ENCODE assay signal across 9 cellular contexts in the genomic region with DNA sequence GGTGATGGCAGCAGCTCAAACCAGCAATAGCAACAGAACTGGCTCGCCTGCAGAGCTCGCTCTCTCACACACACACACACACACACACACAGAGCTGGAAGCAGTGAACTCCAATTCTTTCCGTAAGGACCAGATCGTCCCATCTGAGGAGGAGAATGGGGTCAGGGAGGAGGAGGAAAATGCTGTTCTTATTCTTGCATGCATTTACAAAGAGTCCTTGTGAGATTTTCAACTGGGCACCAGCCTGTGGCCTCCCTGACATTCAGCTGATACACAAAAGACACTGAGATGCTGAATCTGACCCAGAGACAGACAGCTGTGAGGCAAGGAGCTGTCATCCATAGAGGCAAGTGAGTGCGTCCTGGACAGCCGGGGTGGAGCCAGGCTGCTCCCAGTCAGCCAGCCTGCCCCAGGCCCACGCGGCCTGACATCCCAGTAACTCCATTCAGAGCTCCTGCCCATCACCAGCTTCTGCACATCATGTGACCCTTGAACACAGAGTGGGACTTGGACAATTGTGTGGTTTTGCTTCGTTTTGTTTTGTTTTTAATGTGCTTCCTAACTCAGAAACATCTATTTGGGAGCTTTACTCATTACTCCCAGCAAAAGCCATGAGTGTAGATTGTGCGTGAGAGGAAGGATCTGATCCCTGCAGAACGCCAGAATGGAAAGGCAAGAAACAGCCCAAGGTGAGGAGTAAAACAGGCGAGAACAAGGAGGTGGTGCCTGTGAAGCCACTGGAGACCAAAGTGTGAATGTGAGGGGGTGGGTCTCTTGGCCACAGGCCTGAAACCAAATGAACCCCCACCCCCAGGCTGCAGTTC. TPM values are rescaled to one million over a fixed set of nuclear protein-coding genes. Genes with fewer than 3 reads are reported as not detected.
A peak's percentile ranks its signal among the peaks of the same experiment; 100 is the strongest.
DNase-seq lines count a peak whose midpoint lies in the region; ATAC-seq and TF ChIP-seq lines count a peak whose summit lies in the region.
"Had no signal": no experiment of that assay in that cellular context is flagged by ENCODE, and none has a peak within 500 bp of the region (broad histone marks: within the 10 kb centered on the region; RNA-seq: fewer than 3 reads in every experiment).

No MANE protein-coding gene starts in this region.

- H3K4me1 Mint-ChIP-seq in CD4-positive, alpha-beta memory T cell, result peaks cover 44 to 66% (median 54%) of the 10 kb centered on the region in 4 donors
- H3K4me1 Mint-ChIP-seq in progenitor cell of endocrine pancreas (ENCODE audit: low read depth), result peaks cover 12% of the 10 kb centered on the region

- H3F3A ChIP-seq in OCI-LY1 (ENCODE audit: insufficient read depth, low read length) (0 out of 2 replicates have a peak, but pooled peaks cover 4% of the 10 kb centered on the region), PC-9 (ENCODE audit: insufficient read depth, low read depth) (no peaks in the 10 kb centered on the region)

- peaks cover 51 to 59% of the 10 kb centered on the region in 2 donors for H3K36me3 Mint-ChIP-seq in CD4-positive, alpha-beta memory T cell
- peaks cover 8% of the 10 kb centered on the region for H3K36me3 Mint-ChIP-seq in progenitor cell of endocrine pancreas (ENCODE audit: insufficient read depth)

- no peak for ATAC-seq in GM18873 (IDR thresholded peaks at IDR 0.05; ENCODE audit: low FRiP score, unreplicated experiment)
- no peak for ATAC-seq in body of pancreas

- no TSS peak for BruUV-seq in PC-9 (replicated peaks; lab: Mats Ljungman, UMichigan)

- no peaks in the 10 kb centered on the region for H3K27me3 Mint-ChIP-seq in CD4-positive, alpha-beta memory T cell
- H3K27me3 Mint-ChIP-seq in progenitor cell of endocrine pancreas, result peaks cover 24% of the 10 kb centered on the region

- H3K27ac Mint-ChIP-seq in CD4-positive, alpha-beta memory T cell, result peak overlapping the region; percentile 91 to 99 (median 98)
- H3K27ac Mint-ChIP-seq in progenitor cell of endocrine pancreas, result no peak overlapping the region

- peak overlapping the region; percentile 82 for H3K27ac ChIP-seq in CD4-positive, alpha-beta memory T cell (ENCODE audit: low read depth, low read length)
- H3K27ac ChIP-seq in OCI-LY1 (ENCODE audit: low read depth, low read length, poor library complexity, severe bottlenecking) (peak overlapping the region; percentile 86), esophagus squamous epithelium (peak overlapping the region in 2 of 4 donors; percentile 22 to 91), PC-9 (no peak overlapping the region), body of pancreas (no peak overlapping the region)

- peak overlapping the region; percentile 42 to 92 for H3K4me3 ChIP-seq in CD4-positive, alpha-beta memory T cell (ENCODE audit: low read length in 2 of 2)
- H3K4me3 ChIP-seq in OCI-LY1 (ENCODE audit: low read depth, low read length, poor library complexity, severe bottlenecking) (peak overlapping the region; percentile 92), esophagus squamous epithelium (peak overlapping the region; percentile 56 to 91 (median 68)), PC-9 (no peak overlapping the region), body of pancreas (no peak overlapping the region)

- no peaks in the 10 kb centered on the region for H3K9me2 ChIP-seq in OCI-LY1 (ENCODE audit: low read depth, low read length)
- no peaks in the 10 kb centered on the region for H3K9me2 ChIP-seq in PC-9 (ENCODE audit: insufficient read depth)

- POLR2A ChIA-PET in CD4-positive, alpha-beta memory T cell (lab: Charles Lee; ENCODE audit: partially characterized antibody), result interaction anchor here (0.6 to 5.9 kb wide), 13 partner anchors 10 to 153 kb away, joined by 3 to 55 read pairs (median 13); partner anchors contain the start of genes SERPINB1 and WRNIP1
- POLR2A ChIA-PET in PC-9 (lab: Charles Lee; ENCODE audit: unreplicated experiment), result no interaction called here

- H3K27me3 ChIP-seq in CD4-positive, alpha-beta memory T cell (ENCODE audit: insufficient read depth, low read length), result no peaks in the 10 kb centered on the region
- H3K27me3 ChIP-seq in OCI-LY1 (ENCODE audit: insufficient read depth, low read length), result no peaks in the 10 kb centered on the region
- H3K27me3 ChIP-seq in esophagus squamous epithelium, result no peaks in the 10 kb centered on the region
- no peaks in the 10 kb centered on the region for H3K27me3 ChIP-seq in PC-9 (ENCODE audit: insufficient read depth, low read depth)
- no peaks in the 10 kb centered on the region for H3K27me3 ChIP-seq in body of pancreas

- TF ChIP-seq CTCF in OCI-LY1 (IDR thresholded peaks at IDR 0.05; ENCODE audit: low read length) (no peak), esophagus squamous epithelium (IDR thresholded peaks at IDR 0.05) (no peak), PC-9 (conservative IDR thresholded peaks at IDR 0.05) (no peak), body of pancreas (IDR thresholded peaks at IDR 0.05) (no peak), progenitor cell of endocrine pancreas (IDR thresholded peaks at IDR 0.05; ENCODE audit: unreplicated experiment) (no peak)

- intact Hi-C loops in CD4-positive, alpha-beta memory T cell (cut with micrococcal nuclease), result no loop called here
- intact Hi-C loops in esophagus squamous epithelium (cut with DNase I) (no loop called here), PC-9 (cut with micrococcal nuclease; ENCODE audit: unreplicated experiment) (no loop called here), body of pancreas (cut with DNase I) (no loop called here)

- peaks cover 33% of the 10 kb centered on the region for H3K36me3 ChIP-seq in CD4-positive, alpha-beta memory T cell (ENCODE audit: insufficient read depth, low read length)
- H3K36me3 ChIP-seq in OCI-LY1 (ENCODE audit: insufficient read depth, low read length) (peaks cover 64% of the 10 kb centered on the region), esophagus squamous epithelium (peaks cover 0 to 20% (median 0%) of the 10 kb centered on the region in 3 donors), PC-9 (ENCODE audit: low read depth) (no peaks in the 10 kb centered on the region), body of pancreas (replicated peaks in 1 of 2; ENCODE audit: insufficient read depth in 1 of 2, low read depth in 2 of 2) (no peaks in the 10 kb centered on the region)

- no peaks in the 10 kb centered on the region for H3K9me3 ChIP-seq in CD4-positive, alpha-beta memory T cell (ENCODE audit: control insufficient read depth in 1 of 2, low read length in 2 of 2)
- H3K9me3 ChIP-seq in OCI-LY1 (ENCODE audit: low read length) (no peaks in the 10 kb centered on the region), esophagus squamous epithelium (no peaks in the 10 kb centered on the region), PC-9 (ENCODE audit: insufficient read depth, low read depth) (no peaks in the 10 kb centered on the region), body of pancreas (no peaks in the 10 kb centered on the region)

- peaks cover 57% of the 10 kb centered on the region for H3K4me1 ChIP-seq in CD4-positive, alpha-beta memory T cell (ENCODE audit: insufficient read depth, low read length)
- H3K4me1 ChIP-seq in OCI-LY1 (ENCODE audit: insufficient read depth, low read length, severe bottlenecking), result peaks cover 71% of the 10 kb centered on the region
- peaks cover 4 to 43% (median 12%) of the 10 kb centered on the region in 3 donors for H3K4me1 ChIP-seq in esophagus squamous epithelium
- no peaks in the 10 kb centered on the region for H3K4me1 ChIP-seq in PC-9 (replicated peaks; ENCODE audit: insufficient read depth)
- H3K4me1 ChIP-seq in body of pancreas, result peaks cover 11% of the 10 kb centered on the region

- H3K4me2 ChIP-seq in OCI-LY1 (ENCODE audit: low read length), result peak overlapping the region; percentile 81
- H3K4me2 ChIP-seq in PC-9, result no peak overlapping the region

- peak overlapping the region; percentile 99 to 100 (median 99) for H3K4me3 Mint-ChIP-seq in CD4-positive, alpha-beta memory T cell
- H3K4me3 Mint-ChIP-seq in progenitor cell of endocrine pancreas (ENCODE audit: low read depth), result no peak overlapping the region

- TF ChIP-seq POLR2A in esophagus squamous epithelium (IDR thresholded peaks at IDR 0.05) (no peak), body of pancreas (IDR thresholded peaks at IDR 0.05) (no peak)

- CTCF ChIA-PET in CD4-positive, alpha-beta memory T cell (lab: Charles Lee; ENCODE audit: partially characterized antibody), result interaction anchor here (0.6 to 11.0 kb wide), 9 partner anchors 9 to 187 kb away, joined by 3 to 135 read pairs (median 4); no protein-coding TSS in a partner anchor
- CTCF ChIA-PET in PC-9 (lab: Charles Lee), result interaction anchor here (0.7 kb wide), 1 partner anchor 11 kb away, joined by 6 read pairs; no protein-coding TSS in a partner anchor

- H4K20me1 ChIP-seq in OCI-LY1 (ENCODE audit: insufficient read depth, low read length) (no peaks in the 10 kb centered on the region), PC-9 (ENCODE audit: insufficient read depth) (no peaks in the 10 kb centered on the region)

- no peaks in the 10 kb centered on the region for H3K9me3 Mint-ChIP-seq in CD4-positive, alpha-beta memory T cell
- no peaks in the 10 kb centered on the region for H3K9me3 Mint-ChIP-seq in progenitor cell of endocrine pancreas (ENCODE audit: low read depth)

- DNase-seq in CD4-positive, alpha-beta memory T cell, result peak in 1 of 5 donors; percentile 22
- no peak for DNase-seq in esophagus squamous epithelium (lab: John Stamatoyannopoulos, UW)
- peak in 36 of 56 donors; percentile 5 to 68 (median 38) for DNase-seq in nucleus accumbens (lab: John Stamatoyannopoulos, UW)
- DNase-seq in PC-9, result no peak
- DNase-seq in body of pancreas, result no peak
- DNase-seq in progenitor cell of endocrine pancreas (ENCODE audit: low spot score, unreplicated experiment), result no peak
- DNase-seq: SHP77 treated with DMSO at 0.1 percent for 48 hours had no signal

- no peak overlapping the region for H2AFZ ChIP-seq in OCI-LY1 (ENCODE audit: low read length)
- H2AFZ ChIP-seq in PC-9, result no peak overlapping the region

- WGBS in esophagus squamous epithelium, 2 donors, result 47 to 69% methylated on average over 5 to 12 of the region's 12 CpGs
- WGBS in body of pancreas, 2 donors, result 77 to 85% methylated on average over 12 of the region's 12 CpGs

- H3K79me2 ChIP-seq in OCI-LY1 (ENCODE audit: insufficient read depth, low read length) (peaks cover 35% of the 10 kb centered on the region), PC-9 (ENCODE audit: low read depth) (no peaks in the 10 kb centered on the region)

- H3K9ac ChIP-seq in OCI-LY1 (ENCODE audit: low read length), result peak overlapping the region; percentile 96

RNA-seq across cellular contexts. Expression of gene SERPINB9, which starts 2.1 kb away (rescaled TPM):
- total RNA-seq in CD4-positive, alpha-beta memory T cell, result 10 to 100 TPM; 83.2 to 88.5 TPM
- polyA plus RNA-seq in CD4-positive, alpha-beta memory T cell, result 10 to 100 TPM; 20.4 to 41.0 TPM
- total RNA-seq in esophagus squamous epithelium (10 to 100 TPM in 2 of 4 donors, 1 to 10 TPM in 2; 7.5 to 40.4 (median 12.1) TPM), PC-9 (2021) (1.7 and 2.4 TPM in 2 replicates), body of pancreas (1 to 10 TPM; 2.0 to 4.2 TPM), progenitor cell of endocrine pancreas (6.5 and 7.6 TPM in 2 replicates)

RNA-seq across cellular contexts. Expression of gene SERPINB1, which starts 59.4 kb away (rescaled TPM):
- total RNA-seq in CD4-positive, alpha-beta memory T cell, result 10 to 100 TPM; 56.7 to 58.0 TPM
- polyA plus RNA-seq in CD4-positive, alpha-beta memory T cell, result 100 to 1,000 TPM; 126 to 159 TPM
- total RNA-seq in esophagus squamous epithelium, result 1,000 to 10,000 TPM in 1 of 4 donors, 100 to 1,000 TPM in 3; 284 to 1,204 (median 702) TPM
- 82.3 and 93.9 TPM in 2 replicates for total RNA-seq in PC-9 (2021)
- total RNA-seq in body of pancreas, result 10 to 100 TPM; 19.1 to 80.4 TPM
- total RNA-seq in progenitor cell of endocrine pancreas, result 57.4 and 61.6 TPM in 2 replicates

Comparison
In these comparisons a context has a peak if more than half of its experiments do, and no peak if none do; other contexts are left out.
1. DNase-seq: peak in nucleus accumbens (36 of 56); none in esophagus squamous epithelium (single experiment), PC-9 (0 of 2), body of pancreas (0 of 4) and progenitor cell of endocrine pancreas (single experiment).
2. H3K27ac ChIP-seq: peak in CD4-positive, alpha-beta memory T cell (single experiment) and OCI-LY1 (single experiment); none in PC-9 (single experiment) and body of pancreas (0 of 4).
3. H3K4me3 ChIP-seq: peak in CD4-positive, alpha-beta memory T cell (2 of 2), OCI-LY1 (single experiment) and esophagus squamous epithelium (4 of 4); none in PC-9 (single experiment) and body of pancreas (0 of 2).